Comparison of ENCODE assay signal across 24 cellular contexts in the genomic region with DNA sequence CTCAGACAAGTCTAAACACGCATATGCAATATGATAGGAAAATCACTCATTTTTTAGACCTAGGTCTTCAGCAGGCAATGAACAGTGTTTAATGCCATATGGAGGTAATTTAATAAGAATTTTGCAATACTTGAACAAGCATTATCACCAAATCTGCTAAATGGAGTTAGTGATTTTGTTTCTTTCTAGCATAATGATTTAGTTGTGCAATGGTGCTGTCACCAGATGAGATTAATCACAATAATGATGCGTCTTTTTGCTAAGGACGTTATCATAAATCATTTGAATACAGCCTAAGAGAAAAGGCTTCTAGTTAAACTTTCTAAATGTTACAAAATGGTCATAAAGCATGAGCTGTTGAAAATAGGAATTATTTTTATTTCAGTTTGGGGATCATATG.
DNase-seq lines count a peak whose midpoint lies in the region; ATAC-seq and TF ChIP-seq lines count a peak whose summit lies in the region.
"Had no signal": no experiment of that assay in that cellular context is flagged by ENCODE, and none has a peak within 500 bp of the region (broad histone marks: within the 10 kb centered on the region; RNA-seq: fewer than 3 reads in every experiment).

No MANE protein-coding gene starts in this region.

- H3K4me1 ChIP-seq in GM23248 (ENCODE audit: insufficient read depth): 0 out of 2 replicates have a peak, but pooled peaks cover 12% of the 10 kb centered on the region

- H3K9me3 Mint-ChIP-seq in T-cell: no peaks in the 10 kb centered on the region

- WGBS in GM23248 (ENCODE audit: low coverage in 1 of 2, low lambda C conversion rate in 2 of 2, missing lambda C conversion rate in 2 of 2), 2 experiments: 11 to 20% methylated on average over 3 of the region's 3 CpGs

- no peaks in the 10 kb centered on the region for H3F3A ChIP-seq in GM23248 (ENCODE audit: insufficient read depth)

- in situ Hi-C loops in GM23248 (cut with MboI): loop anchor here (25.0 kb wide), 2 partner anchors 387 to 1062 kb away; no protein-coding TSS in a partner anchor

- no peak overlapping the region for H2AFZ ChIP-seq in GM23248
- H2AFZ ChIP-seq: PC-9 had no signal

- no peak for TF ChIP-seq POLR2A in erythroblast (IDR thresholded peaks at IDR 0.05; ENCODE audit: low read length)

- no peaks in the 10 kb centered on the region for H3K79me2 ChIP-seq in GM23248 (ENCODE audit: insufficient read depth)

- CTCF ChIA-PET in T-cell (lab: Charles Lee): interaction anchor here in 1 of 2 donors (0.6 kb wide), 2 partner anchors 20 to 1161 kb away, joined by 3 to 4 read pairs; no protein-coding TSS in a partner anchor

- intact Hi-C loops in sciatic nerve (cut with DNase I): no loop called here

- no peak overlapping the region for H3K4me3 Mint-ChIP-seq in T-cell
- H3K4me3 Mint-ChIP-seq: B cell, CD14-positive monocyte had no signal

- H3K27ac ChIP-seq in GM23248: no peak overlapping the region
- H3K27ac ChIP-seq in SK-N-MC: no peak overlapping the region
- H3K27ac ChIP-seq: PC-9 had no signal

- H3K9ac ChIP-seq in GM23248 (no peak overlapping the region), SK-N-MC (ENCODE audit: insufficient read length) (no peak overlapping the region)

- POLR2A ChIA-PET in T-cell (lab: Charles Lee): no interaction called here

- H3K36me3 ChIP-seq in GM23248 (ENCODE audit: low read depth) (no peaks in the 10 kb centered on the region), SK-N-MC (ENCODE audit: insufficient read depth, low read length) (no peaks in the 10 kb centered on the region; the same call in 1 of the 2 replicates)

- no peak overlapping the region for H3K4me2 ChIP-seq in GM23248 (ENCODE audit: unreplicated experiment)
- H3K4me2 ChIP-seq: PC-9 had no signal

- ATAC-seq in sciatic nerve (peak; percentile 79), GM21381 (IDR thresholded peaks at IDR 0.05; ENCODE audit: unreplicated experiment) (no peak), T-cell (replicated peaks in 1 of 4) (no peak)
- ATAC-seq: GM12878 had no signal

- H3K27me3 ChIP-seq in GM23248 (replicated peaks; ENCODE audit: insufficient read depth): no peaks in the 10 kb centered on the region

- H3K36me3 Mint-ChIP-seq in T-cell: no peaks in the 10 kb centered on the region
- H3K36me3 Mint-ChIP-seq: CD14-positive monocyte had no signal

- no peaks in the 10 kb centered on the region for H4K20me1 ChIP-seq in GM23248 (ENCODE audit: insufficient read depth)

- DNase-seq in AG20443 (ENCODE audit: low spot score): peak; percentile 15
- DNase-seq in GM23248: peak; percentile 21
- DNase-seq in SK-N-MC (ENCODE audit: low read depth, low spot score): peak; percentile 56
- no peak for DNase-seq in sciatic nerve (ENCODE audit: low spot score)
- DNase-seq in T-cell: no peak
- DNase-seq in erythroblast (lab: John Stamatoyannopoulos, UW): no peak
- DNase-seq: ACHN, DMS53, EL, GF-D8, Karpas-422, MV-4-11, NCI-H1417, NCI-H187 treated with DMSO at 0.1 percent for 48 hours, NCI-H748 treated with DMSO at 0.1 percent for 48 hours, PC-9, RPMI8226, SHP77, SW 1271, T-helper 2 cell had no signal

- H3K4me3 ChIP-seq in GM23248 (no peak overlapping the region), SK-N-MC (no peak overlapping the region)
- H3K4me3 ChIP-seq: GM12878, PC-9 had no signal

- H3K27me3 Mint-ChIP-seq in T-cell: no peaks in the 10 kb centered on the region

- H3K4me1 Mint-ChIP-seq in T-cell: no peaks in the 10 kb centered on the region
- H3K4me1 Mint-ChIP-seq: B cell, CD14-positive monocyte had no signal

- H3K9me2 ChIP-seq in GM23248 (ENCODE audit: insufficient read depth): no peaks in the 10 kb centered on the region

- H3K27ac Mint-ChIP-seq in T-cell: no peak overlapping the region
- H3K27ac Mint-ChIP-seq: B cell, CD14-positive monocyte had no signal

- H3K9me3 ChIP-seq in GM23248 (ENCODE audit: low read depth): no peaks in the 10 kb centered on the region
- H3K9me3 ChIP-seq in SK-N-MC (ENCODE audit: low read depth, low read length): no peaks in the 10 kb centered on the region; the same call in 1 of the 2 replicates

Comparison
In these comparisons a context has a peak if more than half of its experiments do, and no peak if none do; other contexts are left out.
1. DNase-seq: peak in AG20443 (single experiment), GM23248 (single experiment) and SK-N-MC (single experiment); none in sciatic nerve (single experiment), T-cell (0 of 34) and erythroblast (0 of 2).